In the genomic region with DNA sequence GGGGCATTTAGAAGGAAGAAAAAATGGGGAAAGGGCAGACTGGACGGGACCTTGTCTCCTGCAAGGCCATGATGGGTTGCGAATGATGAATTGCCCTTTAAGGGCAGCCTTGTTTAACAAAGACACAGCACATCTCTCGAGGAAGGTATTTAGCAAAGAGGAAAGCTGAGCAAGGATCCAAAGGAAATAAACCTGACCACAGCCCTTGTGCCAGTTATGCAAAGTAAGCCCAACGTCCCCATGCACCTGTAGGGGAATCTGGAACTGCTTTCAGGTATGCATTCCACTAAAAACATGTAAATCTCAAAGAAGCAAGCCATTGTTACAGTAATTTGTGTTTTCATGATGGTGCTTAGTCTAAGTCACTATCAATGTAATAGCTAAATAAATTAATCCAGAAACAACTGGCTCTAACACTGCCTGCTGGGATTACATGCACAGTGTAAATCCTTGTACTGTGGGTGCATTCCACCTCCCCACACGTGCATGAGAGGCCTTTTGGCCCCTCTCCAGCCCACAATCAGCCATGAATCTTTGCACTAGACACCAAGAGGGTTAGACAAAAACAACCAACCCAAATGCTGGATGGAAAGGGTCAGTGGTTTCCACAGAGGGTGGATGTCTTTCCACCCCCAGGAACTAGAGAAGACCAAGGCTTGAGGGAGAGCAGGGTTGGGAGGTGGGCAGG, we compare ENCODE assay signal across 25 cellular contexts.
"Had no signal": no experiment of that assay in that cellular context is flagged by ENCODE, and none has a peak within 500 bp of the region (broad histone marks: within the 10 kb centered on the region; RNA-seq: fewer than 3 reads in every experiment).

No MANE protein-coding gene starts in this region.

- H3K27ac Mint-ChIP-seq: activated CD8-positive, alpha-beta T cell treated with anti-CD3 and anti-CD28 coated beads, Interleukin-2, amount 10 ng/mL, durations not matched to agents 7 days and 5 days; activated naive CD8-positive, alpha-beta T cell; stimulated activated naive CD8-positive, alpha-beta T cell treated with anti-CD3 and anti-CD28 coated beads, Interleukin-15, Interleukin-2, amounts not matched to agents 100 ng/mL and 50 ng/mL, for 24 hours; type B pancreatic cell had no signal

- H3K36me3 Mint-ChIP-seq: activated naive CD8-positive, alpha-beta T cell; type B pancreatic cell had no signal

- FAIRE-seq: endothelial cell of umbilical vein had no signal

- H3K27me3 ChIP-seq: body of pancreas, foreskin keratinocyte had no signal

- H3K36me3 ChIP-seq: esophagus squamous epithelium, suprapubic skin had no signal

- DNase-seq: activated CD4-positive, alpha-beta T cell treated with anti-CD3 and anti-CD28 coated beads for 48 hours; activated CD8-positive, alpha-beta memory T cell treated with anti-CD3 and anti-CD28 coated beads, Interleukin-2, amount 50 U/mL, for 4 hours; activated CD8-positive, alpha-beta T cell treated with anti-CD3 and anti-CD28 coated beads, Interleukin-2, amount 10 ng/mL, durations not matched to agents 7 days and 5 days; activated effector memory CD4-positive, alpha-beta T cell treated with anti-CD3 and anti-CD28 coated beads, Interleukin-2, amount 50 U/mL, for 16 hours; activated T-cell treated with anti-CD3 and anti-CD28 coated beads, Interleukin-2, amount 50 U/mL, for 48 hours; amniotic stem cell; body of pancreas; effector CD4-positive, alpha-beta T cell; esophagus squamous epithelium; foreskin keratinocyte; head of caudate nucleus; left colon; midbrain; stimulated activated CD4-positive, alpha-beta T cell treated with anti-CD3 and anti-CD28 coated beads, Interleukin-15, amount 100 ng/mL, for 24 hours; stimulated activated CD4-positive, alpha-beta T cell treated with anti-CD3 and anti-CD28 coated beads, Interleukin-4, amount 100 ng/mL, for 4 hours; stimulated activated CD8-positive, alpha-beta memory T cell treated with anti-CD3 and anti-CD28 coated beads, Interleukin-4, amount 100 ng/mL, for 48 hours; T-helper 2 cell had no signal

- H3K9me3 ChIP-seq: body of pancreas, esophagus squamous epithelium, suprapubic skin had no signal

- H3K4me1 Mint-ChIP-seq: central memory CD8-positive, alpha-beta T cell had no signal

- H3K4me1 ChIP-seq: body of pancreas had no signal

- H3K4me3 Mint-ChIP-seq: activated CD8-positive, alpha-beta T cell treated with anti-CD3 and anti-CD28 coated beads, Interleukin-2, amount 10 ng/mL, durations not matched to agents 7 days and 5 days; activated naive CD8-positive, alpha-beta T cell; central memory CD8-positive, alpha-beta T cell; stimulated activated naive CD8-positive, alpha-beta T cell treated with anti-CD3 and anti-CD28 coated beads, Interleukin-15, Interleukin-2, amounts not matched to agents 100 ng/mL and 50 ng/mL, for 24 hours; type B pancreatic cell had no signal

- ATAC-seq: activated CD8-positive, alpha-beta T cell treated with anti-CD3 and anti-CD28 coated beads, Interleukin-2, amount 10 ng/mL, durations not matched to agents 7 days and 5 days; body of pancreas; foreskin keratinocyte; left colon had no signal

- H3K4me3 ChIP-seq: body of pancreas, coronary artery, esophagus squamous epithelium, lung, suprapubic skin had no signal

- H3K27ac ChIP-seq: body of pancreas, coronary artery, esophagus squamous epithelium, foreskin keratinocyte, suprapubic skin had no signal

- H3K9me3 Mint-ChIP-seq: central memory CD8-positive, alpha-beta T cell; stimulated activated naive CD8-positive, alpha-beta T cell treated with anti-CD3 and anti-CD28 coated beads, Interleukin-15, Interleukin-2, amounts not matched to agents 100 ng/mL and 50 ng/mL, for 24 hours; type B pancreatic cell had no signal
